ENCODE assay signal across 14 cellular contexts in the genomic region with DNA sequence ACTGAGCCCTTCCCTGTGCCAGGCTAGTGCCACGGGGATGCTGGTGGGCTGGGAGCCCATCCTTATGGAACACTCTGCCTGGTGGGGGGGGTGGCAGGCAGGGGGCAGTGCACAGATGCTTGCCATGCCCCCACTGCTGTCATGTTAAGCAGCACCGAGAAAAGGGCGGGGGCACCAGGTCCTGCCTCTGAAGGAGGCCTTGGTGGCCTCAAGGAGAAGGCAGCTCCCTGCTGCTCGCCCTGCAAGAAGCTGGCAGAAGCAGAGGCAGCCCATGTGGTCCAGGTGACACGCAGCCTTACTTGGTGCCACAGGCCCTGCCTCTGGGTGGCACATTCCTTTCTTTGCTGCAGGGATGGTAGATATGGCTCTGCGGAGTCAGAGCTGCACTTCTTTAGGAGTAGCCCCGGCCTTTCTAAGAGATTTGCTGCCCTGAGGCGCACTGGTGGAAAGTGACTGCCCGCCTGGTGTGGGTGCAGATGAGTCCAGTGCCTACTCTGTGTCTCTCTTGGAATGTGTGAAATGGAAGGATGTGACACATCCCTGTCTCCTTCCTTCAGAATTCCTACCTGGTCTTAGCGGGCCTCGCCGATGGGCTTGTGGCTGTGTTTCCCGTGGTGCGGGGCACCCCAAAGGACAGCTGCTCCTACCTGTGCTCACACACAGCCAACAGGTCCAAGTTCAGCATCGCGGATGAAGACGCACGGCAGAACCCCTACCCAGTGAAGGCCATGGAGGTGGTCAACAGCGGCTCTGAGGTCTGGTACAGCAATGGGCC.
A peak's percentile ranks its signal among the peaks of the same experiment; 100 is the strongest.
DNase-seq lines count a peak whose midpoint lies in the region; ATAC-seq and TF ChIP-seq lines count a peak whose summit lies in the region.
"Had no signal": no experiment of that assay in that cellular context is flagged by ENCODE, and none has a peak within 500 bp of the region (broad histone marks: within the 10 kb centered on the region; RNA-seq: fewer than 3 reads in every experiment).

No MANE protein-coding gene starts in this region.

- TF ChIP-seq POLR2A in IMR-90 (IDR thresholded peaks at IDR 0.05; ENCODE audit: low read depth, low read length) (no peak), spleen (IDR thresholded peaks at IDR 0.05) (no peak), prostate gland (IDR thresholded peaks at IDR 0.05) (no peak)

- H3K36me3 ChIP-seq in IMR-90 (ENCODE audit: control insufficient read depth, insufficient read depth, low read length) (peaks cover 27% of the 10 kb centered on the region), spleen (peaks cover 0 to 100% (median 56%) of the 10 kb centered on the region in 6 donors), prostate gland (peaks cover 0 to 6% of the 10 kb centered on the region in 2 donors)

- intact Hi-C loops in IMR-90 (cut with micrococcal nuclease): no loop called here
- intact Hi-C loops in spleen (cut with DNase I; ENCODE audit: low total_unique reads): no loop called here
- intact Hi-C loops in prostate gland (cut with DNase I): no loop called here

- H2AK9ac ChIP-seq in IMR-90 (replicated peaks; ENCODE audit: low read depth, low read length, poor library complexity): no peak overlapping the region

- in situ Hi-C loops in IMR-90 (cut with MboI; ENCODE audit: low sequenced_read_pairs): no loop called here

- H3K56ac ChIP-seq in IMR-90 (ENCODE audit: extremely low read depth, insufficient read depth, low read length): no peak overlapping the region

- H3K27ac Mint-ChIP-seq in neural crest cell (ENCODE audit: unreplicated experiment): peak overlapping the region; percentile 29

- H3K4me3 ChIP-seq in IMR-90 (ENCODE audit: insufficient read depth, low read depth, low read length) (no peak overlapping the region), coronary artery (peak overlapping the region; percentile 42), spleen (no peak overlapping the region), prostate gland (no peak overlapping the region)
- H3K4me3 ChIP-seq: K562 had no signal

- H4K20me1 ChIP-seq in IMR-90 (ENCODE audit: insufficient read depth, low read length): no peaks in the 10 kb centered on the region

- WGBS in IMR-90 (ENCODE audit: extremely low coverage in 2 of 2, insufficient read length in 1 of 2), 2 experiments: 98% methylated on average over 10 of the region's 19 CpGs; no CpG with 5 or more reads in 1 of the 2 experiments
- 74 to 99% (median 97%) methylated on average over 7 to 19 of the region's 19 CpGs for WGBS in spleen, 5 donors
- WGBS in prostate gland: 93% methylated on average over 18 of the region's 19 CpGs

- H3K9me3 ChIP-seq in IMR-90 (ENCODE audit: control insufficient read depth, insufficient read depth, low read length) (no peaks in the 10 kb centered on the region), spleen (no peaks in the 10 kb centered on the region), prostate gland (no peaks in the 10 kb centered on the region)
- H3K9me3 ChIP-seq: Caco-2 had no signal

- H2BK15ac ChIP-seq in IMR-90 (ENCODE audit: low read depth, low read length): no peak overlapping the region

- H2BK5ac ChIP-seq in IMR-90 (ENCODE audit: low read depth, low read length, poor library complexity, severe bottlenecking): no peak overlapping the region

- H3K27ac ChIP-seq in IMR-90 (ENCODE audit: insufficient read depth, low read length): no peak overlapping the region
- peak overlapping the region in 1 of 2 donors; percentile 43 for H3K27ac ChIP-seq in coronary artery
- H3K27ac ChIP-seq in spleen: peak overlapping the region in 3 of 8 donors; percentile 3 to 38 (median 11)
- no peak overlapping the region for H3K27ac ChIP-seq in prostate gland

- no peak overlapping the region for H3K14ac ChIP-seq in IMR-90 (replicated peaks; ENCODE audit: low read depth, low read length)

- H2AFZ ChIP-seq in IMR-90 (replicated peaks; ENCODE audit: low read length, poor library complexity): peak overlapping the region; percentile 39

- H3K9ac ChIP-seq in IMR-90 (ENCODE audit: low read depth, low read length): no peak overlapping the region

- DNase-seq in IMR-90 (no peak), coronary artery (ENCODE audit: low spot score) (no peak), neural crest cell (ENCODE audit: low read depth, low spot score) (no peak), spleen (peak; percentile 63), prostate gland (ENCODE audit: low spot score) (no peak)
- DNase-seq: Caco-2, DMS153, NCI-H187, NCI-H446, NCI-H748 treated with DMSO at 0.1 percent for 48 hours had no signal

- H2AK5ac ChIP-seq in IMR-90 (ENCODE audit: low read depth, low read length): no peak overlapping the region

- no TSS peak for BruUV-seq in IMR-90 (replicated peaks; lab: Mats Ljungman, UMichigan)

- TF ChIP-seq CTCF in IMR-90 (conservative IDR thresholded peaks at IDR 0.05; ENCODE audit: low read depth, low read length) (no peak), coronary artery (IDR thresholded peaks at IDR 0.05) (no peak), neural crest cell (conservative IDR thresholded peaks at IDR 0.05) (no peak), spleen (IDR thresholded peaks at IDR 0.05 in 8 of 11, conservative IDR thresholded peaks at IDR 0.05 in 3 of 11) (no peak), prostate gland (IDR thresholded peaks at IDR 0.05) (no peak)

- no peaks in the 10 kb centered on the region for H3K9me3 Mint-ChIP-seq in neural crest cell

- H4K8ac ChIP-seq in IMR-90 (ENCODE audit: low read depth in 2 of 2, low read length in 2 of 2): no peak overlapping the region

- H4K5ac ChIP-seq in IMR-90 (ENCODE audit: low read depth, low read length): no peak overlapping the region

- CTCF ChIA-PET in IMR-90 (lab: Yijun Ruan, JAX): no interaction called here

- no peak overlapping the region for H3K4me2 ChIP-seq in IMR-90 (ENCODE audit: low read depth, low read length)

- H3K18ac ChIP-seq in IMR-90 (ENCODE audit: low read depth, low read length): no peak overlapping the region

- peaks cover 13% of the 10 kb centered on the region for H3K9me1 ChIP-seq in IMR-90 (ENCODE audit: insufficient read depth, low read length)

- dilution Hi-C loops in IMR-90 (cut with HindIII; ENCODE audit: low sequenced_read_pairs, unreplicated experiment): no loop called here

- no peak overlapping the region for H3K23ac ChIP-seq in IMR-90 (ENCODE audit: low read depth, low read length)

- H3K27me3 Mint-ChIP-seq in neural crest cell (ENCODE audit: low read depth): no peaks in the 10 kb centered on the region

- no peak overlapping the region for H3K4me3 Mint-ChIP-seq in neural crest cell

- no peaks in the 10 kb centered on the region for H3K36me3 Mint-ChIP-seq in neural crest cell (ENCODE audit: low read depth)

- H3K27me3 ChIP-seq in IMR-90 (ENCODE audit: control insufficient read depth, insufficient read depth, low read length) (no peaks in the 10 kb centered on the region), spleen (replicated peaks in 1 of 7) (no peaks in the 10 kb centered on the region), prostate gland (replicated peaks; ENCODE audit: insufficient read depth) (no peaks in the 10 kb centered on the region)

- no peak for ATAC-seq in IMR-90 (ENCODE audit: low read depth)
- no peak for ATAC-seq in HG03442 (IDR thresholded peaks at IDR 0.05; ENCODE audit: unreplicated experiment)
- no peak for ATAC-seq in GM18519 (IDR thresholded peaks at IDR 0.05; ENCODE audit: low FRiP score, unreplicated experiment)
- ATAC-seq in esophagus mucosa: no peak
- ATAC-seq: K562 had no signal

- H4K91ac ChIP-seq in IMR-90 (ENCODE audit: insufficient read depth, low read depth, low read length): no peak overlapping the region

- H2BK20ac ChIP-seq in IMR-90 (ENCODE audit: low read depth, low read length): no peak overlapping the region

- H3K4me1 ChIP-seq in IMR-90 (ENCODE audit: control insufficient read depth, insufficient read depth, low read length) (peaks cover 20% of the 10 kb centered on the region), spleen (peaks cover 0 to 54% (median 23%) of the 10 kb centered on the region in 6 donors), prostate gland (replicated peaks) (peaks cover 4% of the 10 kb centered on the region)
- H3K4me1 ChIP-seq: Caco-2 had no signal

- peaks cover 75% of the 10 kb centered on the region for H3K4me1 Mint-ChIP-seq in neural crest cell

- H3K79me1 ChIP-seq in IMR-90 (ENCODE audit: low read depth in 1 of 2, low read length in 2 of 2): peaks cover 0 to 16% of the 10 kb centered on the region in 2 experiments; a peak in 1 of 4 replicates

- POLR2A ChIA-PET in IMR-90 (lab: Charles Lee; ENCODE audit: unreplicated experiment): no interaction called here

- no peak for TF ChIP-seq RAD21 in IMR-90 (IDR thresholded peaks at IDR 0.05; ENCODE audit: low read length)

- H2BK120ac ChIP-seq in IMR-90 (ENCODE audit: low read depth, low read length): no peak overlapping the region

- no peak overlapping the region for H3K4ac ChIP-seq in IMR-90 (ENCODE audit: low read depth, low read length)

TF ChIP-seq in IMR-90, 13 proteins besides CTCF, POLR2A, EP300 and RAD21 (continues in another document):
- TF ChIP-seq, protein P1, sequence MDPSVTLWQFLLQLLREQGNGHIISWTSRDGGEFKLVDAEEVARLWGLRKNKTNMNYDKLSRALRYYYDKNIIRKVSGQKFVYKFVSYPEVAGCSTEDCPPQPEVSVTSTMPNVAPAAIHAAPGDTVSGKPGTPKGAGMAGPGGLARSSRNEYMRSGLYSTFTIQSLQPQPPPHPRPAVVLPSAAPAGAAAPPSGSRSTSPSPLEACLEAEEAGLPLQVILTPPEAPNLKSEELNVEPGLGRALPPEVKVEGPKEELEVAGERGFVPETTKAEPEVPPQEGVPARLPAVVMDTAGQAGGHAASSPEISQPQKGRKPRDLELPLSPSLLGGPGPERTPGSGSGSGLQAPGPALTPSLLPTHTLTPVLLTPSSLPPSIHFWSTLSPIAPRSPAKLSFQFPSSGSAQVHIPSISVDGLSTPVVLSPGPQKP (IDR thresholded peaks at IDR 0.05; ENCODE audit: borderline replicate concordance, low read depth, low read length): no peak
- TF ChIP-seq RFX5 (IDR thresholded peaks at IDR 0.05; ENCODE audit: low read depth, low read length) (no peak), RCOR1 (IDR thresholded peaks at IDR 0.05; ENCODE audit: insufficient replicate concordance, low read length) (no peak), CHD1 (IDR thresholded peaks at IDR 0.05; ENCODE audit: low read depth, low read length) (no peak), MAZ (IDR thresholded peaks at IDR 0.05; ENCODE audit: borderline replicate concordance, low read depth, low read length) (no peak), CEBPB (IDR thresholded peaks at IDR 0.05; ENCODE audit: low read depth, low read length) (no peak), MXI1 (IDR thresholded peaks at IDR 0.05; ENCODE audit: borderline replicate concordance, low read depth, low read length) (no peak), BHLHE40 (IDR thresholded peaks at IDR 0.05; ENCODE audit: low read depth, low read length) (no peak)
- TF ChIP-seq, protein P2, sequence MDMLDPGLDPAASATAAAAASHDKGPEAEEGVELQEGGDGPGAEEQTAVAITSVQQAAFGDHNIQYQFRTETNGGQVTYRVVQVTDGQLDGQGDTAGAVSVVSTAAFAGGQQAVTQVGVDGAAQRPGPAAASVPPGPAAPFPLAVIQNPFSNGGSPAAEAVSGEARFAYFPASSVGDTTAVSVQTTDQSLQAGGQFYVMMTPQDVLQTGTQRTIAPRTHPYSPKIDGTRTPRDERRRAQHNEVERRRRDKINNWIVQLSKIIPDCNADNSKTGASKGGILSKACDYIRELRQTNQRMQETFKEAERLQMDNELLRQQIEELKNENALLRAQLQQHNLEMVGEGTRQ (IDR thresholded peaks at IDR 0.05; ENCODE audit: low read depth, low read length): no peak
